In genomic region chr2:233195027-233195426, GRCh38 we compare ENCODE assay signal across 21 cellular contexts.
"Had no signal": no experiment of that assay in that cellular context is flagged by ENCODE, and none has a peak within 500 bp of the region (broad histone marks: within the 10 kb centered on the region; RNA-seq: fewer than 3 reads in every experiment).

No MANE protein-coding gene starts in this region.

- H3K9me3 Mint-ChIP-seq: immature natural killer cell; naive thymus-derived CD8-positive, alpha-beta T cell; stimulated activated naive CD8-positive, alpha-beta T cell treated with anti-CD3 and anti-CD28 coated beads, Interleukin-15, Interleukin-2, amounts not matched to agents 100 ng/mL and 50 ng/mL, for 24 hours had no signal

- ATAC-seq: left colon; left lung; lower lobe of right lung; naive thymus-derived CD8-positive, alpha-beta T cell; pancreas; right cardiac atrium; sciatic nerve; upper lobe of right lung had no signal

- H3K4me3 Mint-ChIP-seq: immature natural killer cell; naive thymus-derived CD8-positive, alpha-beta T cell; stimulated activated naive CD8-positive, alpha-beta T cell treated with anti-CD3 and anti-CD28 coated beads, Interleukin-15, Interleukin-2, amounts not matched to agents 100 ng/mL and 50 ng/mL, for 24 hours had no signal

- H3K27me3 Mint-ChIP-seq: naive thymus-derived CD8-positive, alpha-beta T cell; stimulated activated naive CD8-positive, alpha-beta T cell treated with anti-CD3 and anti-CD28 coated beads, Interleukin-15, Interleukin-2, amounts not matched to agents 100 ng/mL and 50 ng/mL, for 24 hours had no signal

- DNase-seq: hypothalamus; immature natural killer cell; left colon; left lung; lower lobe of right lung; mammary epithelial cell; mesenchymal stem cell; naive thymus-derived CD8-positive, alpha-beta T cell; nucleus accumbens; pancreas; retina; right cardiac atrium; stimulated activated CD4-positive, alpha-beta T cell treated with anti-CD3 and anti-CD28 coated beads, Interleukin-12 subunit alpha, Interleukin-12 subunit beta, amount 100 ng/mL, for 4 hours; stimulated activated CD4-positive, alpha-beta T cell treated with anti-CD3 and anti-CD28 coated beads, Interleukin-15, amount 100 ng/mL, for 24 hours; stimulated activated CD4-positive, alpha-beta T cell treated with anti-CD3 and anti-CD28 coated beads, Interleukin-2, amount 100 ng/mL, for 24 hours; stimulated activated CD4-positive, alpha-beta T cell treated with anti-CD3 and anti-CD28 coated beads, Interleukin-4, amount 100 ng/mL, for 1 hour; tibial artery; trophoblast cell; upper lobe of right lung had no signal
